ENCODE assay signal across 38 cellular contexts in genomic region chr17:45837187-45837586, GRCh38. TPM values are rescaled to one million over a fixed set of nuclear protein-coding genes. Genes with fewer than 3 reads are reported as not detected.
"Had no signal": no experiment of that assay in that cellular context is flagged by ENCODE, and none has a peak within 500 bp of the region (broad histone marks: within the 10 kb centered on the region; RNA-seq: fewer than 3 reads in every experiment).

No MANE protein-coding gene starts in this region.

- DNase-seq: Karpas-422, Kasumi-1, MG63, MM.1S, MV-4-11, NCI-H1048, NCI-H1092, NCI-H1092 treated with DMSO at 0.1 percent for 48 hours, NCI-H1105, NCI-H1105 treated with DMSO at 0.1 percent for 48 hours, NCI-H1417, NCI-H1417 treated with DMSO at 0.1 percent for 48 hours, NCI-H1436, NCI-H1436 treated with DMSO at 0.1 percent for 48 hours, NCI-H146, NCI-H1694, NCI-H1694 treated with DMSO at 0.1 percent for 48 hours, NCI-H187, NCI-H187 treated with DMSO at 0.1 percent for 48 hours, NCI-H1930, NCI-H2029, NCI-H2029 treated with DMSO at 0.1 percent for 48 hours, NCI-H2081, NCI-H2081 treated with DMSO at 0.1 percent for 48 hours, NCI-H2107, NCI-H2171, NCI-H2171 treated with DMSO at 0.1 percent for 48 hours, NCI-H2227 treated with DMSO at 0.1 percent for 48 hours, NCI-H226, NCI-H345, NCI-H446, NCI-H446 treated with DMSO at 0.1 percent for 48 hours, NCI-H510A, NCI-H510A treated with DMSO at 0.1 percent for 48 hours had no signal

- H3K36me3 ChIP-seq: MG63 had no signal

- H3K4me3 ChIP-seq: MG63 had no signal

- H3K27me3 ChIP-seq: MG63 had no signal

- H3K9me3 ChIP-seq: MG63 had no signal

RNA-seq across cellular contexts. Expression of gene SPPL2C, which starts 7.5 kb away (rescaled TPM):
- total RNA-seq: LHCN-M2, M059J, MCF 10A, NCI-H460 had no signal

RNA-seq across cellular contexts. Expression of gene CRHR1, which starts 53.1 kb away (rescaled TPM):
- total RNA-seq: LHCN-M2, M059J, MCF 10A, NCI-H460 had no signal
